8 cellular contexts compared by ENCODE assay signal in genomic region chr14:34012978-34013713, GRCh38.
DNase-seq lines count a peak whose midpoint lies in the region; ATAC-seq, FAIRE-seq and TF ChIP-seq lines count a peak whose summit lies in the region.

No MANE protein-coding gene starts in this region.

- H3K4me3 Mint-ChIP-seq in activated T-helper 2 cell treated with anti-CD3 and anti-CD28 coated beads, Interferon-gamma antibody, Interleukin-2, Interleukin-4, amounts not matched to agents 10 μg/mL and 5 μg/mL and 100 μg/mL, durations not matched to agents 14 hours and 24 hours and 36 hours (ENCODE audit: low read depth) = no peak overlapping the region

- peaks cover 20% of the 10 kb centered on the region for H3K9me3 Mint-ChIP-seq in activated T-helper 2 cell treated with anti-CD3 and anti-CD28 coated beads, Interferon-gamma antibody, Interleukin-2, Interleukin-4, amounts not matched to agents 10 μg/mL and 5 μg/mL and 100 μg/mL, durations not matched to agents 14 hours and 24 hours and 36 hours

- H3K27ac Mint-ChIP-seq in activated T-helper 2 cell treated with anti-CD3 and anti-CD28 coated beads, Interferon-gamma antibody, Interleukin-2, Interleukin-4, amounts not matched to agents 10 μg/mL and 5 μg/mL and 100 μg/mL, durations not matched to agents 14 hours and 24 hours and 36 hours = peak overlapping the region; percentile 81

- intact Hi-C loops in activated T-helper 2 cell treated with anti-CD3 and anti-CD28 coated beads, Interferon-gamma antibody, Interleukin-2, Interleukin-4, amounts not matched to agents 10 μg/mL and 5 μg/mL and 100 μg/mL, durations not matched to agents 14 hours and 24 hours and 36 hours (cut with micrococcal nuclease) = loop anchor here (1.0 to 10.0 kb wide), 2 partner anchors 30 to 178 kb away; no protein-coding TSS in a partner anchor
- intact Hi-C loops in left ventricle myocardium superior (cut with micrococcal nuclease) = no loop called here

- TF ChIP-seq CTCF in GM10266 (IDR thresholded peaks at IDR 0.05; ENCODE audit: control insufficient read depth, insufficient read depth, low read depth, missing control alignments) = no peak

- H3K36me3 Mint-ChIP-seq in activated T-helper 2 cell treated with anti-CD3 and anti-CD28 coated beads, Interferon-gamma antibody, Interleukin-2, Interleukin-4, amounts not matched to agents 10 μg/mL and 5 μg/mL and 100 μg/mL, durations not matched to agents 14 hours and 24 hours and 36 hours (ENCODE audit: low read depth) = peaks cover 35% of the 10 kb centered on the region

- H3K4me1 Mint-ChIP-seq in activated T-helper 2 cell treated with anti-CD3 and anti-CD28 coated beads, Interferon-gamma antibody, Interleukin-2, Interleukin-4, amounts not matched to agents 10 μg/mL and 5 μg/mL and 100 μg/mL, durations not matched to agents 14 hours and 24 hours and 36 hours (ENCODE audit: low read depth) = peaks cover 37% of the 10 kb centered on the region

- DNase-seq in GM10266 (ENCODE audit: extremely low spot score) = peak; percentile 17
- DNase-seq in activated T-helper 2 cell treated with anti-CD3 and anti-CD28 coated beads, Interferon-gamma antibody, Interleukin-2, Interleukin-4, amounts not matched to agents 10 μg/mL and 5 μg/mL and 100 μg/mL, durations not matched to agents 14 hours and 24 hours and 36 hours (ENCODE audit: low spot score) = no peak
- no peak for DNase-seq in RCC 7860 (ENCODE audit: low spot score)
- DNase-seq in NCI-H2196 (lab: John Stamatoyannopoulos, UW; ENCODE audit: unreplicated experiment) = no peak
- no peak for DNase-seq in left ventricle myocardium superior
- no peak for DNase-seq in urothelium cell line (ENCODE audit: low spot score)

- ATAC-seq in GM19467 (IDR thresholded peaks at IDR 0.05; ENCODE audit: unreplicated experiment) (peak; percentile 50), HG03442 (IDR thresholded peaks at IDR 0.05; ENCODE audit: unreplicated experiment) (peak; percentile 82), left ventricle myocardium superior (no peak)

- peaks cover 3% of the 10 kb centered on the region for H3K27me3 Mint-ChIP-seq in activated T-helper 2 cell treated with anti-CD3 and anti-CD28 coated beads, Interferon-gamma antibody, Interleukin-2, Interleukin-4, amounts not matched to agents 10 μg/mL and 5 μg/mL and 100 μg/mL, durations not matched to agents 14 hours and 24 hours and 36 hours (ENCODE audit: low read depth)

- FAIRE-seq in RCC 7860 (lab: Jason Lieb, UNC) (no peak), urothelium cell line (lab: Jason Lieb, UNC) (no peak)
